Comparison of ENCODE assay signal across 8 cellular contexts in genomic region chr10:70478191-70479160, GRCh38. TPM values are rescaled to one million over a fixed set of nuclear protein-coding genes. Genes with fewer than 3 reads are reported as not detected.
DNase-seq lines count a peak whose midpoint lies in the region; ATAC-seq and TF ChIP-seq lines count a peak whose summit lies in the region.

TSS of gene PALD1 (plus strand) at chr10:70478767. CDS start at chr10:70525952, 47,185 bp downstream.

- H3K27me3 Mint-ChIP-seq in activated CD4-positive, alpha-beta T cell treated with anti-CD3 and anti-CD28 coated beads, Interleukin-2, amount 10 ng/mL, durations not matched to agents 24 days and 14 days: peaks cover 63% of the 10 kb centered on the region
- no peaks in the 10 kb centered on the region for H3K27me3 Mint-ChIP-seq in memory B cell

- intact Hi-C loops in activated CD4-positive, alpha-beta T cell treated with anti-CD3 and anti-CD28 coated beads, Interleukin-2, amount 10 ng/mL, durations not matched to agents 24 days and 14 days (cut with micrococcal nuclease): loop anchor here (2.0 to 10.0 kb wide), 2 partner anchors 74 to 406 kb away; partner anchors contain the start of genes EIF4EBP2 and PCBD1
- intact Hi-C loops in dorsolateral prefrontal cortex (cut with DNase I): no loop called here

- H3K27me3 ChIP-seq in dorsolateral prefrontal cortex: peaks cover 0 to 26% (median 0%) of the 10 kb centered on the region in 45 donors

- H3K4me3 Mint-ChIP-seq in activated CD4-positive, alpha-beta T cell treated with anti-CD3 and anti-CD28 coated beads, Interleukin-2, amount 10 ng/mL, durations not matched to agents 24 days and 14 days: peak within 1 kb of the TSS; percentile 84
- H3K4me3 Mint-ChIP-seq in memory B cell: peak within 1 kb of the TSS; percentile 87

- H3K27ac Mint-ChIP-seq in activated CD4-positive, alpha-beta T cell treated with anti-CD3 and anti-CD28 coated beads, Interleukin-2, amount 10 ng/mL, durations not matched to agents 24 days and 14 days: peak within 1 kb of the TSS; percentile 84
- peak within 1 kb of the TSS; percentile 65 for H3K27ac Mint-ChIP-seq in memory B cell

- TF ChIP-seq CTCF in GM12865 (IDR thresholded peaks at IDR 0.05; ENCODE audit: insufficient read depth, low read depth, low read length, missing control alignments) (no peak), dorsolateral prefrontal cortex (IDR thresholded peaks at IDR 0.05 in 54 of 56, conservative IDR thresholded peaks at IDR 0.05 in 2 of 56; ENCODE audit: low read depth in 1 of 56, partially characterized antibody in 56 of 56) (peak in 24 of 56 donors; percentile 6 to 38 (median 26))

- DNase-seq in GM12865 (ENCODE audit: low read depth) (peak; percentile 66), M059J (ENCODE audit: low read depth) (peak; percentile 51), dorsolateral prefrontal cortex (peak in 6 of 10 donors; percentile 25 to 68 (median 58)), memory B cell (ENCODE audit: low spot score in 2 of 2) (peak in 1 of 2 donors; percentile 54), HuH-7.5 (ENCODE audit: low spot score) (no peak)
- peak; percentile 76 for DNase-seq in activated CD4-positive, alpha-beta T cell treated with anti-CD3 and anti-CD28 coated beads, Interleukin-2, amount 10 ng/mL, durations not matched to agents 24 days and 14 days
- DNase-seq in stimulated activated CD8-positive, alpha-beta memory T cell treated with anti-CD3 and anti-CD28 coated beads, Interleukin-4, amount 100 ng/mL, for 48 hours: peak; percentile 63

- H3K27ac ChIP-seq in dorsolateral prefrontal cortex: peak within 1 kb of the TSS in 55 of 59 donors; percentile 10 to 88 (median 78)

- peaks cover 37% of the 10 kb centered on the region for H3K4me1 Mint-ChIP-seq in activated CD4-positive, alpha-beta T cell treated with anti-CD3 and anti-CD28 coated beads, Interleukin-2, amount 10 ng/mL, durations not matched to agents 24 days and 14 days
- H3K4me1 Mint-ChIP-seq in memory B cell: peaks cover 28% of the 10 kb centered on the region

- peaks cover 2% of the 10 kb centered on the region for H3K36me3 Mint-ChIP-seq in activated CD4-positive, alpha-beta T cell treated with anti-CD3 and anti-CD28 coated beads, Interleukin-2, amount 10 ng/mL, durations not matched to agents 24 days and 14 days (ENCODE audit: low read depth)
- H3K36me3 Mint-ChIP-seq in memory B cell: no peaks in the 10 kb centered on the region

- H3K4me3 ChIP-seq in GM12865 (ENCODE audit: low read depth, low read length): peak within 1 kb of the TSS; percentile 80
- peak within 1 kb of the TSS; percentile 39 to 77 (median 64) for H3K4me3 ChIP-seq in dorsolateral prefrontal cortex

- peak; percentile 12 for ATAC-seq in memory B cell (ENCODE audit: low read depth)
- ATAC-seq in GM21423 (IDR thresholded peaks at IDR 0.05; ENCODE audit: unreplicated experiment): no peak

- no peaks in the 10 kb centered on the region for H3K9me3 Mint-ChIP-seq in activated CD4-positive, alpha-beta T cell treated with anti-CD3 and anti-CD28 coated beads, Interleukin-2, amount 10 ng/mL, durations not matched to agents 24 days and 14 days
- no peaks in the 10 kb centered on the region for H3K9me3 Mint-ChIP-seq in memory B cell

RNA-seq across cellular contexts. Expression of gene PALD1, which starts in this region (rescaled TPM):
- total RNA-seq in M059J (2014; rRNA removed; shearing (Covaris generic)): 0.20 TPM in 1 of 2 replicates, not detected in the other
- total RNA-seq in activated CD4-positive, alpha-beta T cell treated with anti-CD3 and anti-CD28 coated beads, Interleukin-2, amount 10 ng/mL, durations not matched to agents 24 days and 14 days: 1.9 and 2.1 TPM in 2 replicates
- total RNA-seq in dorsolateral prefrontal cortex: 10 to 100 TPM in 105 of 120 experiments, 1 to 10 TPM in 15; 7.2 to 25.7 (median 13.2) TPM

Comparison
In these comparisons a context has a peak if more than half of its experiments do, and no peak if none do; other contexts are left out.
1. Peak in DNase-seq in M059J; RNA of the gene not detected or under 1 TPM.